In the genomic region with DNA sequence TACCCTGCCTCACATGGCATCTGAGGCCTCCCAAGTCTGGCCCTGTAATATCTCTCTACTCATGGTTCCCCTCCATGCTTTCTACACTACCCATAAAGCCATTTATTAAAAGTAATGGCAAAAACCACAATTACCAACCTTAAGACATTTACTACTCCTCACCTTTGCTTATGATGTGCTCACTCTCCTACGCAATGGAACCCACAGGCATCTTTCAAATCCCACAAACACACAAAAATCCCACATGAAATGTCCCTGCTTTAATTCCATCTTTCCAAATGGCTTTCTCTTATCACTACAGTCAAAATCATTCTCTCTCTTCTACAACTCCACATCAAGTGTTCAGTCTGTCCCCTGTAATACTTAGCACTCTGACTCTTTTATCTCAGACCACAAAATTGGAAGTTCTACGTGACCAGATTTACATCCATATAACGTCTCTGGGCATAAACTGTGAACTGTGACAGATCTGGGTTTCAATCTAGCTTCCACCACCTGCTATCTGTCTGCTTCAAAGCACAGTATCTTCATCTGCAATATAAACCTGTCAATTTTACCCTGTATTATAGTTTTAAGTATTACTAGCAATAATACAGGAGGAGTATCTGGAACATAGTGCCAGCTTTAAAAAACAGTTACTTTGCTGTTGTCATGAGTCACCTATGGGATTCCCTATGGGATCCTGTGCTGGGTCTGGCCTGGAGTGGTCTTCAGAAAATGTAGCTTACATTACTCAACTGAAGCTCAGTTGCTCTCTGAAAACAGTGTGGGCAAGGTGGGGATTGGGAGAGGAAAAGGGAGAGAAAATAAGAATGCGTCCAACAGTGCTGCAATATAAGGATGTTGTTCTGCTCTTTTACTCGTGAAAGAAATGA, we compare ENCODE assay signal across 19 cellular contexts.
DNase-seq lines count a peak whose midpoint lies in the region; FAIRE-seq and TF ChIP-seq lines count a peak whose summit lies in the region.
"Had no signal": no experiment of that assay in that cellular context is flagged by ENCODE, and none has a peak within 500 bp of the region (broad histone marks: within the 10 kb centered on the region; RNA-seq: fewer than 3 reads in every experiment).

No MANE protein-coding gene starts in this region.

- H3K27me3 Mint-ChIP-seq in astrocyte (ENCODE audit: low read depth, unreplicated experiment), result no peaks in the 10 kb centered on the region
- H3K27me3 Mint-ChIP-seq: IgD-negative memory B cell; stimulated activated naive CD8-positive, alpha-beta T cell treated with anti-CD3 and anti-CD28 coated beads, Interleukin-15, Interleukin-2, amounts not matched to agents 100 ng/mL and 50 ng/mL, for 24 hours had no signal

- DNase-seq in HL-60 (ENCODE audit: low read depth in 1 of 2, low spot score in 1 of 2) (no peak), astrocyte (ENCODE audit: low read depth) (peak; percentile 51), pons (ENCODE audit: low spot score) (no peak), iPS-NIHi11 (ENCODE audit: low spot score) (no peak)
- DNase-seq in activated T-cell treated with anti-CD3 and anti-CD28 coated beads, Interleukin-2, amount 50 U/mL, for 48 hours, result no peak
- DNase-seq in stimulated activated CD4-positive, alpha-beta T cell treated with anti-CD3 and anti-CD28 coated beads, Interleukin-12 subunit alpha, Interleukin-12 subunit beta, amount 100 ng/mL, for 4 hours, result no peak
- DNase-seq: activated CD4-positive, alpha-beta T cell treated with anti-CD3 and anti-CD28 coated beads, Interleukin-2, amount 50 U/mL, for 1 hour; activated T-cell treated with anti-CD3 and anti-CD28 coated beads, Interleukin-2, amount 50 U/mL, for 1 hour; immature natural killer cell; spleen had no signal

- H3K36me3 Mint-ChIP-seq in astrocyte (ENCODE audit: low read depth, unreplicated experiment), result no peaks in the 10 kb centered on the region
- H3K36me3 Mint-ChIP-seq: activated naive CD4-positive, alpha-beta T cell treated with anti-CD3 and anti-CD28 coated beads, Interleukin-2, amount 50 U/mL, for 72 hours; IgD-negative memory B cell; immature natural killer cell; mesothelial cell of epicardium had no signal

- H3K4me1 ChIP-seq in ACC112 (ENCODE audit: control insufficient read depth, insufficient read depth, low read length, unreplicated experiment), result peaks cover 49% of the 10 kb centered on the region
- peaks cover 14% of the 10 kb centered on the region for H3K4me1 ChIP-seq in astrocyte (ENCODE audit: insufficient read depth, low read length)
- H3K4me1 ChIP-seq in liver (ENCODE audit: control insufficient read depth in 4 of 4, insufficient read depth in 4 of 4, low read length in 3 of 4), result peaks cover 12 to 39% (median 31%) of the 10 kb centered on the region in 4 donors

- 85% methylated on average over 5 of the region's 5 CpGs for WGBS in liver

- H3K79me2 ChIP-seq in ACC112 (ENCODE audit: control insufficient read depth, insufficient read depth, low read length, unreplicated experiment) (no peaks in the 10 kb centered on the region), astrocyte (ENCODE audit: insufficient read depth, low read length) (no peaks in the 10 kb centered on the region)

- FAIRE-seq in astrocyte (lab: Jason Lieb, UNC), result no peak
- FAIRE-seq: urothelium cell line had no signal

- no peak for TF ChIP-seq CTCF in HL-60 (IDR thresholded peaks at IDR 0.05; ENCODE audit: insufficient read depth, low read length)
- no peak for TF ChIP-seq CTCF in astrocyte (IDR thresholded peaks at IDR 0.05; ENCODE audit: insufficient read depth, low read depth, low read length)
- no peak for TF ChIP-seq CTCF in liver (IDR thresholded peaks at IDR 0.05; ENCODE audit: low read depth, low read length, missing input control)

- H3K9me3 ChIP-seq in astrocyte (ENCODE audit: insufficient read depth, low read depth, low read length) (no peaks in the 10 kb centered on the region), liver (ENCODE audit: control insufficient read depth in 4 of 4, low read length in 3 of 4) (no peaks in the 10 kb centered on the region)
- H3K9me3 ChIP-seq: gastroesophageal sphincter, SJSA1, spleen had no signal

- H2AFZ ChIP-seq in ACC112 (ENCODE audit: low read length, unreplicated experiment) (peak overlapping the region; percentile 34), astrocyte (ENCODE audit: low read depth, low read length) (no peak overlapping the region)

- peak overlapping the region; percentile 38 for H3K4me2 ChIP-seq in astrocyte (ENCODE audit: low read length)

- no peaks in the 10 kb centered on the region for H4K20me1 ChIP-seq in astrocyte (ENCODE audit: insufficient read depth, low read length)

- no peak overlapping the region for H3K4me3 Mint-ChIP-seq in astrocyte (ENCODE audit: unreplicated experiment)
- H3K4me3 Mint-ChIP-seq: IgD-negative memory B cell; immature natural killer cell; mesothelial cell of epicardium; stimulated activated naive CD8-positive, alpha-beta T cell treated with anti-CD3 and anti-CD28 coated beads, Interleukin-15, Interleukin-2, amounts not matched to agents 100 ng/mL and 50 ng/mL, for 24 hours had no signal

- H3K9me3 Mint-ChIP-seq in astrocyte (ENCODE audit: unreplicated experiment), result no peaks in the 10 kb centered on the region
- H3K9me3 Mint-ChIP-seq: activated naive CD4-positive, alpha-beta T cell treated with anti-CD3 and anti-CD28 coated beads, Interleukin-2, amount 50 U/mL, for 72 hours; IgD-negative memory B cell; immature natural killer cell; mesothelial cell of epicardium; stimulated activated naive CD8-positive, alpha-beta T cell treated with anti-CD3 and anti-CD28 coated beads, Interleukin-15, Interleukin-2, amounts not matched to agents 100 ng/mL and 50 ng/mL, for 24 hours had no signal

- H3K27me3 ChIP-seq in ACC112 (ENCODE audit: insufficient read depth, low read length) (no peaks in the 10 kb centered on the region), HL-60 (ENCODE audit: insufficient read depth, poor library complexity, severe bottlenecking) (no peaks in the 10 kb centered on the region), astrocyte (ENCODE audit: insufficient read depth, low read length) (no peaks in the 10 kb centered on the region), liver (ENCODE audit: control insufficient read depth in 4 of 4, insufficient read depth in 4 of 4, low read length in 3 of 4) (no peaks in the 10 kb centered on the region)
- H3K27me3 ChIP-seq: gastroesophageal sphincter, SJSA1, spleen had no signal

- H3K27ac ChIP-seq in ACC112 (ENCODE audit: low read depth, low read length), result peak overlapping the region; percentile 95
- peak overlapping the region; percentile 20 for H3K27ac ChIP-seq in HL-60 (replicated peaks)
- H3K27ac ChIP-seq in astrocyte (ENCODE audit: low read depth, low read length), result no peak overlapping the region
- peak overlapping the region; percentile 73 to 89 for H3K27ac ChIP-seq in liver (ENCODE audit: low read depth in 1 of 2, low read length in 2 of 2)
- H3K27ac ChIP-seq: spleen had no signal

- TF ChIP-seq RAD21 in liver (IDR thresholded peaks at IDR 0.05), result no peak

- H3K4me3 ChIP-seq in ACC112 (ENCODE audit: low read depth, low read length) (0 out of 2 replicates have a peak overlapping the region, but pooled peaks have one; percentile 8), HL-60 (replicated peaks; ENCODE audit: insufficient read depth, low read length) (no peak overlapping the region), astrocyte (ENCODE audit: insufficient read depth, low read depth, low read length) (no peak overlapping the region), liver (ENCODE audit: low read depth in 1 of 3, low read length in 3 of 3) (no peak overlapping the region)
- H3K4me3 ChIP-seq: gastroesophageal sphincter, SJSA1, spleen had no signal

- no peaks in the 10 kb centered on the region for H3K36me3 ChIP-seq in ACC112 (ENCODE audit: insufficient read depth, low read length)
- no peaks in the 10 kb centered on the region for H3K36me3 ChIP-seq in astrocyte (ENCODE audit: insufficient read depth, low read length)
- H3K36me3 ChIP-seq in liver (ENCODE audit: control insufficient read depth in 4 of 4, insufficient read depth in 3 of 4, low read depth in 1 of 4, low read length in 3 of 4), result no peaks in the 10 kb centered on the region
- H3K36me3 ChIP-seq: gastroesophageal sphincter, SJSA1, spleen had no signal

- no peak overlapping the region for H3K9ac ChIP-seq in astrocyte (ENCODE audit: low read length)
- H3K9ac ChIP-seq in liver (ENCODE audit: low read depth in 1 of 2, low read length in 2 of 2), result no peak overlapping the region

- no peak overlapping the region for H3K27ac Mint-ChIP-seq in astrocyte (ENCODE audit: unreplicated experiment)
- H3K27ac Mint-ChIP-seq: activated naive CD4-positive, alpha-beta T cell treated with anti-CD3 and anti-CD28 coated beads, Interleukin-2, amount 50 U/mL, for 72 hours; IgD-negative memory B cell; immature natural killer cell had no signal

- H3K4me1 Mint-ChIP-seq in astrocyte (ENCODE audit: low read depth, unreplicated experiment), result peaks cover 16% of the 10 kb centered on the region
- H3K4me1 Mint-ChIP-seq: immature natural killer cell had no signal

TF ChIP-seq in liver, 16 proteins besides CTCF, POLR2A, EP300 and RAD21:
- no peak for TF ChIP-seq HNF4A (conservative IDR thresholded peaks at IDR 0.05)
- TF ChIP-seq SP1 (IDR thresholded peaks at IDR 0.05), result no peak
- TF ChIP-seq, protein P1, sequence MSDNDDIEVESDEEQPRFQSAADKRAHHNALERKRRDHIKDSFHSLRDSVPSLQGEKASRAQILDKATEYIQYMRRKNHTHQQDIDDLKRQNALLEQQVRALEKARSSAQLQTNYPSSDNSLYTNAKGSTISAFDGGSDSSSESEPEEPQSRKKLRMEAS (IDR thresholded peaks at IDR 0.05), result no peak
- TF ChIP-seq GABPA (IDR thresholded peaks at IDR 0.05 in 1 of 2, conservative IDR thresholded peaks at IDR 0.05 in 1 of 2), result no peak
- no peak for TF ChIP-seq NR2F2 (IDR thresholded peaks at IDR 0.05)
- no peak for TF ChIP-seq HNF4G (IDR thresholded peaks at IDR 0.05)
- TF ChIP-seq JUND (IDR thresholded peaks at IDR 0.05), result no peak
